19 cellular contexts compared by ENCODE assay signal in the genomic region with DNA sequence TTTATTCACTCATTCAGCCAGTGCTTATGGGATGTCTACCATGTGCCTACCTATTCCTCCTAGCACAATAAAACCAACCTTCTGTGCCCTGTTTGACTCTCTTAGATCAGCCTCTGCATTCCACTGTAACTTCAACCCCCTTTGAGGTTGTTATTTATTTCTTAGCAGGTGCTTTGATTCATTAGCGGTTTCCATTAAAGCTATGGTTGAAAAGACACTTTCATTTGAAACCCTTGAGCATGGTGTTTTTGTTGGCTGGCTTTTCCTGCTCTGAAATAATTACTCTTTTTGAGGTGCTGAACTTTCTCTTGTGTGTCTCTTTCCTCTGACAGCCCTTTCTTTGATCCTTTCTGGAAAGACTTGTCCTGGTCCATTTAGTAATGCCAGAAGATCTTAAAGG.
"Had no signal": no experiment of that assay in that cellular context is flagged by ENCODE, and none has a peak within 500 bp of the region (broad histone marks: within the 10 kb centered on the region; RNA-seq: fewer than 3 reads in every experiment).

No MANE protein-coding gene starts in this region.

- ATAC-seq: gastroesophageal sphincter; left lobe of liver; natural killer cell; pancreas; right lobe of liver; stimulated activated effector memory CD8-positive, alpha-beta T cell treated with anti-CD3 and anti-CD28 coated beads, Interleukin-12 subunit alpha, Interleukin-12 subunit beta, amount 100 ng/mL, for 72 hours; stimulated activated naive CD8-positive, alpha-beta T cell treated with anti-CD3 and anti-CD28 coated beads, Interleukin-15, Interleukin-2, amounts not matched to agents 100 U/mL and 50 U/mL, for 24 hours had no signal

- DNase-seq: colonic mucosa; dermis blood vessel endothelial cell; esophagus squamous epithelium; foreskin fibroblast; immature natural killer cell; mammary epithelial cell; natural killer cell; occipital lobe; pancreas; right lobe of liver; stimulated activated CD4-positive, alpha-beta T cell treated with anti-CD3 and anti-CD28 coated beads, Interleukin-4, amount 100 ng/mL, for 1 hour; stimulated activated CD8-positive, alpha-beta memory T cell treated with anti-CD3 and anti-CD28 coated beads, Interleukin-4, amount 100 ng/mL, for 48 hours; stimulated activated naive CD8-positive, alpha-beta T cell treated with anti-CD3 and anti-CD28 coated beads, Interleukin-15, Interleukin-2, amounts not matched to agents 100 U/mL and 50 U/mL, for 24 hours; thyroid gland; upper lobe of left lung; uterus had no signal
